In the genomic region with DNA sequence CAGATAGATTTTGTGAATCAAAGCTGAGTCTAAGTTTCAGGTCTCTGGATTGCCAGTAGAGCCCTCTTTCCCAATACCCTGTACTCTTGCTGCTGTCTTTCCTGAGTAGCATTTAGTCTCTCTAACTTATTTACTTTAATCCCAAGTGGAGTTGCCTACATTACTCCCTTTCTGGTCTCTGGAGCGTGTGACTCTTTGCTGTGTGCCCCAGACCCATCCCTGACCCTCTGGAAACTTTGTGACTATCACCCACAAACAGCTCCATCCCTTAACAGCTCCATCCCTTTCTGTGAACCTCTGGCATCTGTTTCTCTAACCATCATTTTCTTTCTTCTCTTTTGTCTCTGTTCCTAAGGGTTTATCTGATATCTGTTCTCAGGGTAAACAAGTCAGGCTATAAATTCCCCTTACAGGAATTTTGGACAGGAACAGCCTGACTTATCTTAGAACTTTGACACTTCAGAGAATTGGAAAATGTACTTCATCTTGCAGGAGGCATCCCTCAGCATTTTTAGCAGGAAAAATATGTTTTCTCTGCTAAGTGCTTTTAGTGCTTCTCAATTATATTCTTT, we compare ENCODE assay signal across 16 cellular contexts.
DNase-seq lines count a peak whose midpoint lies in the region; ATAC-seq and TF ChIP-seq lines count a peak whose summit lies in the region.
"Had no signal": no experiment of that assay in that cellular context is flagged by ENCODE, and none has a peak within 500 bp of the region (broad histone marks: within the 10 kb centered on the region; RNA-seq: fewer than 3 reads in every experiment).

No MANE protein-coding gene starts in this region.

- DNase-seq in GM23338 (ENCODE audit: low spot score) = no peak
- peak; percentile 62 for DNase-seq in amniotic epithelial cell (ENCODE audit: low read depth)
- DNase-seq in mesenchymal stem cell = peak; percentile 57
- DNase-seq in neural crest cell (ENCODE audit: low read depth, low spot score) = no peak
- no peak for DNase-seq in effector memory CD4-positive, alpha-beta T cell
- DNase-seq: CD8-positive, alpha-beta T cell; DMS 273 treated with DMSO at 0.1 percent for 48 hours; DMS53; DND-41; HCEC 1CT; IMR-90 had no signal

- H3K9me3 Mint-ChIP-seq in GM23338 (no peaks in the 10 kb centered on the region), neural crest cell (peaks cover 6% of the 10 kb centered on the region)

- no peak overlapping the region for H3K23ac ChIP-seq in mesenchymal stem cell (ENCODE audit: low read length in 2 of 2)

- H4K20me1 ChIP-seq in GM23338 (replicated peaks; ENCODE audit: insufficient read depth) = no peaks in the 10 kb centered on the region
- H4K20me1 ChIP-seq: BLaER1 treated with 17β-estradiol and CSF1 and Interleukin-3, amounts not matched to agents 10 nM and 100 nM had no signal

- no peaks in the 10 kb centered on the region for H3K9me3 ChIP-seq in mesenchymal stem cell (ENCODE audit: control insufficient read depth, low read length)
- H3K9me3 ChIP-seq in effector memory CD4-positive, alpha-beta T cell (ENCODE audit: control insufficient read depth, low read length) = no peaks in the 10 kb centered on the region
- H3K9me3 ChIP-seq: BLaER1 treated with 17β-estradiol and CSF1 and Interleukin-3, amounts not matched to agents 10 nM and 100 nM had no signal

- H4K8ac ChIP-seq in mesenchymal stem cell (ENCODE audit: low read length) = no peak overlapping the region

- H3K27me3 ChIP-seq in GM23338 (ENCODE audit: insufficient read depth) = no peaks in the 10 kb centered on the region
- no peaks in the 10 kb centered on the region for H3K27me3 ChIP-seq in mesenchymal stem cell (ENCODE audit: control insufficient read depth in 1 of 2, insufficient read depth in 1 of 2, low read length in 2 of 2)
- H3K27me3 ChIP-seq in effector memory CD4-positive, alpha-beta T cell (replicated peaks; ENCODE audit: control insufficient read depth, insufficient read depth, low read length, poor library complexity, severe bottlenecking) = no peaks in the 10 kb centered on the region
- H3K27me3 ChIP-seq: BLaER1 treated with 17β-estradiol and CSF1 and Interleukin-3, amounts not matched to agents 10 nM and 100 nM had no signal

- no peak overlapping the region for H3K4me3 ChIP-seq in GM23338
- H3K4me3 ChIP-seq in mesenchymal stem cell (ENCODE audit: insufficient read depth in 1 of 2, low read depth in 1 of 2, low read length in 2 of 2) = no peak overlapping the region
- no peak overlapping the region for H3K4me3 ChIP-seq in effector memory CD4-positive, alpha-beta T cell (ENCODE audit: insufficient read depth, low read depth, low read length, poor library complexity, severe bottlenecking)
- H3K4me3 ChIP-seq: BLaER1 treated with 17β-estradiol and CSF1 and Interleukin-3, amounts not matched to agents 10 nM and 100 nM; K562 had no signal

- H3K4me3 Mint-ChIP-seq in GM23338 = no peak overlapping the region
- no peak overlapping the region for H3K4me3 Mint-ChIP-seq in neural crest cell
- H3K4me3 Mint-ChIP-seq: B cell; CD8-positive, alpha-beta T cell had no signal

- no peaks in the 10 kb centered on the region for H3F3A ChIP-seq in GM23338 (replicated peaks; ENCODE audit: low read depth)

- H3K4me1 ChIP-seq in GM23338 (ENCODE audit: insufficient read depth) (no peaks in the 10 kb centered on the region), mesenchymal stem cell (ENCODE audit: control insufficient read depth, insufficient read depth, low read depth, low read length) (no peaks in the 10 kb centered on the region)
- H3K4me1 ChIP-seq in effector memory CD4-positive, alpha-beta T cell (ENCODE audit: control insufficient read depth, insufficient read depth, low read length, poor library complexity, severe bottlenecking) = no peaks in the 10 kb centered on the region
- H3K4me1 ChIP-seq: BLaER1 treated with 17β-estradiol and CSF1 and Interleukin-3, amounts not matched to agents 10 nM and 100 nM had no signal

- no peak overlapping the region for H3K18ac ChIP-seq in mesenchymal stem cell (ENCODE audit: low read depth in 1 of 2, low read length in 2 of 2)

- no peak overlapping the region for H2AK5ac ChIP-seq in mesenchymal stem cell (ENCODE audit: low read length, severe bottlenecking)

- TF ChIP-seq CTCF in GM23338 (conservative IDR thresholded peaks at IDR 0.05; ENCODE audit: low read depth in 2 of 2) = no peak
- TF ChIP-seq CTCF in neural crest cell (conservative IDR thresholded peaks at IDR 0.05) = no peak

- H2BK5ac ChIP-seq in mesenchymal stem cell (ENCODE audit: low read depth, low read length, poor library complexity, severe bottlenecking) = no peak overlapping the region

- 9% methylated on average over 1 of the region's 1 CpG for WGBS in mesenchymal stem cell

- no peak for ATAC-seq in GM23338
- no peak for ATAC-seq in GM21529 (IDR thresholded peaks at IDR 0.05; ENCODE audit: unreplicated experiment)
- no peak for ATAC-seq in GM21360 (IDR thresholded peaks at IDR 0.05; ENCODE audit: unreplicated experiment)
- ATAC-seq: CD8-positive, alpha-beta T cell; K562 had no signal

- H3K14ac ChIP-seq in mesenchymal stem cell (ENCODE audit: low read length in 2 of 2) = no peak overlapping the region

- no peak overlapping the region for H3K27ac Mint-ChIP-seq in GM23338
- peak overlapping the region; percentile 77 for H3K27ac Mint-ChIP-seq in neural crest cell (ENCODE audit: unreplicated experiment)
- H3K27ac Mint-ChIP-seq: B cell; CD8-positive, alpha-beta T cell had no signal

- H2AFZ ChIP-seq in GM23338 = peak overlapping the region; percentile 49; the same call in 1 of the 2 replicates
- H2AFZ ChIP-seq in mesenchymal stem cell (ENCODE audit: low read depth, low read length) = no peak overlapping the region

- no peaks in the 10 kb centered on the region for H3K27me3 Mint-ChIP-seq in GM23338 (ENCODE audit: insufficient read depth, low read depth, poor library complexity)
- no peaks in the 10 kb centered on the region for H3K27me3 Mint-ChIP-seq in neural crest cell (ENCODE audit: low read depth)
- H3K27me3 Mint-ChIP-seq: B cell had no signal

- H3K36me3 ChIP-seq in GM23338 (ENCODE audit: insufficient read depth) (no peaks in the 10 kb centered on the region), mesenchymal stem cell (ENCODE audit: control insufficient read depth in 1 of 2, insufficient read depth in 2 of 2, low read depth in 1 of 2, low read length in 2 of 2) (no peaks in the 10 kb centered on the region)
- H3K36me3 ChIP-seq in effector memory CD4-positive, alpha-beta T cell (ENCODE audit: control insufficient read depth, insufficient read depth, low read length) = no peaks in the 10 kb centered on the region
- H3K36me3 ChIP-seq: BLaER1 treated with 17β-estradiol and CSF1 and Interleukin-3, amounts not matched to agents 10 nM and 100 nM had no signal

- no peak overlapping the region for H3K9ac ChIP-seq in mesenchymal stem cell (ENCODE audit: low read length)
- H3K9ac ChIP-seq: BLaER1 treated with 17β-estradiol and CSF1 and Interleukin-3, amounts not matched to agents 10 nM and 100 nM had no signal

- no peaks in the 10 kb centered on the region for H3K79me1 ChIP-seq in mesenchymal stem cell (replicated peaks; ENCODE audit: low read length, poor library complexity, severe bottlenecking)

- H3K4me2 ChIP-seq in GM23338 (no peak overlapping the region), mesenchymal stem cell (ENCODE audit: low read length, poor library complexity, severe bottlenecking) (no peak overlapping the region)
- H3K4me2 ChIP-seq: BLaER1 treated with 17β-estradiol and CSF1 and Interleukin-3, amounts not matched to agents 10 nM and 100 nM had no signal

- H3K9me2 ChIP-seq in GM23338 (ENCODE audit: insufficient read depth) = peaks cover 3% of the 10 kb centered on the region; the same call in 1 of the 2 replicates

- H3K36me3 Mint-ChIP-seq in GM23338 (ENCODE audit: low read depth) (no peaks in the 10 kb centered on the region), neural crest cell (ENCODE audit: low read depth) (no peaks in the 10 kb centered on the region)
- H3K36me3 Mint-ChIP-seq: CD8-positive, alpha-beta T cell had no signal

- no peaks in the 10 kb centered on the region for H3K79me2 ChIP-seq in GM23338 (replicated peaks; ENCODE audit: insufficient read depth)

- no peak overlapping the region for H2BK15ac ChIP-seq in mesenchymal stem cell (ENCODE audit: low read depth, poor library complexity, severe bottlenecking)

- no peak overlapping the region for H2BK12ac ChIP-seq in mesenchymal stem cell (ENCODE audit: low read length in 2 of 2)

- H3K4ac ChIP-seq in mesenchymal stem cell (ENCODE audit: low read depth in 1 of 2, low read length in 2 of 2) = no peak overlapping the region

- no peaks in the 10 kb centered on the region for H3K4me1 Mint-ChIP-seq in GM23338
- H3K4me1 Mint-ChIP-seq in neural crest cell = no peaks in the 10 kb centered on the region
- H3K4me1 Mint-ChIP-seq: B cell had no signal

- H2BK120ac ChIP-seq in mesenchymal stem cell (ENCODE audit: low read depth, low read length) = no peak overlapping the region

- no peak overlapping the region for H3K27ac ChIP-seq in GM23338 (ENCODE audit: low read depth)
- no peak overlapping the region for H3K27ac ChIP-seq in mesenchymal stem cell (ENCODE audit: low read length, poor library complexity, severe bottlenecking)
- no peak overlapping the region for H3K27ac ChIP-seq in effector memory CD4-positive, alpha-beta T cell (ENCODE audit: insufficient read depth, low read length, poor library complexity, severe bottlenecking)
- H3K27ac ChIP-seq: BLaER1 treated with 17β-estradiol and CSF1 and Interleukin-3, amounts not matched to agents 10 nM and 100 nM had no signal

- no peak overlapping the region for H4K91ac ChIP-seq in mesenchymal stem cell (ENCODE audit: low read length)

TF ChIP-seq in GM23338, 12 proteins besides CTCF, POLR2A, EP300 and RAD21:
- TF ChIP-seq EZH2 (IDR thresholded peaks at IDR 0.05; ENCODE audit: low read depth, unreplicated experiment) (no peak), POLR2AphosphoS5 (IDR thresholded peaks at IDR 0.05; ENCODE audit: low read depth) (no peak)

Comparison
In these comparisons a context has a peak if more than half of its experiments do, and no peak if none do; other contexts are left out.
1. DNase-seq: peak in amniotic epithelial cell (single experiment) and mesenchymal stem cell (single experiment); none in GM23338 (single experiment), neural crest cell (single experiment) and effector memory CD4-positive, alpha-beta T cell (0 of 3).